ENCODE assay signal across 10 cellular contexts in genomic region chr6:47235964-47236760, GRCh38.
DNase-seq lines count a peak whose midpoint lies in the region; ATAC-seq, FAIRE-seq and TF ChIP-seq lines count a peak whose summit lies in the region.
"Had no signal": no experiment of that assay in that cellular context is flagged by ENCODE, and none has a peak within 500 bp of the region (broad histone marks: within the 10 kb centered on the region; RNA-seq: fewer than 3 reads in every experiment).

No MANE protein-coding gene starts in this region.

- H3K4me1 ChIP-seq in mucosa of descending colon (ENCODE audit: low read depth) = peaks cover 8% of the 10 kb centered on the region
- H3K4me1 ChIP-seq: uterus had no signal

- TF ChIP-seq CTCF in mucosa of descending colon (IDR thresholded peaks at IDR 0.05) (no peak), D721Med (IDR thresholded peaks at IDR 0.05; ENCODE audit: insufficient read depth, missing control alignments) (no peak)

- H3K36me3 ChIP-seq in mucosa of descending colon (ENCODE audit: low read depth) = no peaks in the 10 kb centered on the region
- H3K36me3 ChIP-seq: uterus had no signal

- no peak overlapping the region for H3K4me3 ChIP-seq in mucosa of descending colon
- H3K4me3 ChIP-seq: uterus had no signal

- intact Hi-C loops in mucosa of descending colon (cut with DNase I, micrococcal nuclease) = no loop called here

- H3K9me3 ChIP-seq in mucosa of descending colon = no peaks in the 10 kb centered on the region
- H3K9me3 ChIP-seq: uterus had no signal

- DNase-seq in NAMALWA (ENCODE audit: low spot score) (peak; percentile 50), SK-N-DZ (ENCODE audit: low spot score) (peak; percentile 47), mucosa of descending colon (peak; percentile 47 to 61 (median 50)), EL (no peak), D721Med (ENCODE audit: insufficient read length, low spot score) (no peak)
- DNase-seq: activated CD4-positive, alpha-beta T cell treated with anti-CD3 and anti-CD28 coated beads for 4 hours; uterus had no signal

- ATAC-seq in GM18870 (IDR thresholded peaks at IDR 0.05; ENCODE audit: unreplicated experiment) (peak; percentile 91), mucosa of descending colon (peak; percentile 95), GM19452 (IDR thresholded peaks at IDR 0.05; ENCODE audit: unreplicated experiment) (no peak), HG03025 (IDR thresholded peaks at IDR 0.05; ENCODE audit: low FRiP score, unreplicated experiment) (no peak)

- FAIRE-seq in D721Med (lab: Jason Lieb, UNC) = no peak

Comparison
In these comparisons a context has a peak if more than half of its experiments do, and no peak if none do; other contexts are left out.
1. ATAC-seq: peak in GM18870 (single experiment) and mucosa of descending colon (single experiment); none in GM19452 (single experiment) and HG03025 (single experiment).
2. DNase-seq: peak in NAMALWA (single experiment), SK-N-DZ (single experiment) and mucosa of descending colon (3 of 3); none in EL (single experiment) and D721Med (single experiment).